ENCODE assay signal across 32 cellular contexts in genomic region chr3:8446845-8447244, GRCh38. TPM values are rescaled to one million over a fixed set of nuclear protein-coding genes. Genes with fewer than 3 reads are reported as not detected.
DNase-seq lines count a peak whose midpoint lies in the region; ATAC-seq, FAIRE-seq and TF ChIP-seq lines count a peak whose summit lies in the region.
"Had no signal": no experiment of that assay in that cellular context is flagged by ENCODE, and none has a peak within 500 bp of the region (broad histone marks: within the 10 kb centered on the region; RNA-seq: fewer than 3 reads in every experiment).

No MANE protein-coding gene starts in this region.

- peak overlapping the region; percentile 94 to 99 for H3K27ac ChIP-seq in A549
- H3K27ac ChIP-seq in RWPE2 (ENCODE audit: poor library complexity, severe bottlenecking) = peak overlapping the region; percentile 80
- H3K27ac ChIP-seq in endothelial cell of umbilical vein (ENCODE audit: insufficient read depth, low read depth, low read length) = no peak overlapping the region
- H3K27ac ChIP-seq: BLaER1 treated with 17β-estradiol and CSF1 and Interleukin-3, amounts not matched to agents 10 nM and 100 nM; PC-9; SJSA1 had no signal

- 6% methylated on average over 2 of the region's 2 CpGs for WGBS in A549 (ENCODE audit: missing lambda C conversion rate)

- TF ChIP-seq EP300 in A549 (IDR thresholded peaks at IDR 0.05) = no peak

- no peaks in the 10 kb centered on the region for H3K36me3 Mint-ChIP-seq in progenitor cell of endocrine pancreas (ENCODE audit: insufficient read depth)
- H3K36me3 Mint-ChIP-seq in activated T-helper 2 cell treated with anti-CD3 and anti-CD28 coated beads, Interferon-gamma antibody, Interleukin-2, Interleukin-4, amounts not matched to agents 10 μg/mL and 5 μg/mL and 100 μg/mL, durations not matched to agents 14 hours and 24 hours and 36 hours (ENCODE audit: low read depth) = no peaks in the 10 kb centered on the region
- no peaks in the 10 kb centered on the region for H3K36me3 Mint-ChIP-seq in activated naive CD8-positive, alpha-beta T cell treated with anti-CD3 and anti-CD28 coated beads, Interleukin-2, amount 50 U/mL, for 24 hours (ENCODE audit: low read depth)
- H3K36me3 Mint-ChIP-seq: CD4-positive, alpha-beta memory T cell had no signal

- no peaks in the 10 kb centered on the region for H4K20me1 ChIP-seq in endothelial cell of umbilical vein (replicated peaks; ENCODE audit: control insufficient read depth, extremely low read depth, insufficient read depth, low read length)
- H4K20me1 ChIP-seq: BLaER1 treated with 17β-estradiol and CSF1 and Interleukin-3, amounts not matched to agents 10 nM and 100 nM had no signal

- no peak overlapping the region for H2AFZ ChIP-seq in endothelial cell of umbilical vein (ENCODE audit: low read depth, low read length)
- H2AFZ ChIP-seq: PC-9 had no signal

- H3K27me3 ChIP-seq in RWPE2 (ENCODE audit: insufficient read depth, poor library complexity, severe bottlenecking) = no peaks in the 10 kb centered on the region
- H3K27me3 ChIP-seq in endothelial cell of umbilical vein (ENCODE audit: control insufficient read depth in 2 of 2, insufficient read depth in 2 of 2, low read length in 2 of 2) = no peaks in the 10 kb centered on the region
- H3K27me3 ChIP-seq: BLaER1 treated with 17β-estradiol and CSF1 and Interleukin-3, amounts not matched to agents 10 nM and 100 nM; MG63; SJSA1 had no signal

- H3K4me3 ChIP-seq in A549 = no peak overlapping the region
- H3K4me3 ChIP-seq in RWPE2 (ENCODE audit: severe bottlenecking) = no peak overlapping the region
- no peak overlapping the region for H3K4me3 ChIP-seq in endothelial cell of umbilical vein (replicated peaks in 1 of 3; ENCODE audit: insufficient read depth in 1 of 3, low read depth in 1 of 3, low read length in 3 of 3)
- H3K4me3 ChIP-seq: BLaER1 treated with 17β-estradiol and CSF1 and Interleukin-3, amounts not matched to agents 10 nM and 100 nM; GM12878; HAP-1; K562; MG63; PC-9; SJSA1 had no signal

- peaks cover 26% of the 10 kb centered on the region for H3K4me1 Mint-ChIP-seq in progenitor cell of endocrine pancreas (ENCODE audit: low read depth)
- no peaks in the 10 kb centered on the region for H3K4me1 Mint-ChIP-seq in activated T-helper 2 cell treated with anti-CD3 and anti-CD28 coated beads, Interferon-gamma antibody, Interleukin-2, Interleukin-4, amounts not matched to agents 10 μg/mL and 5 μg/mL and 100 μg/mL, durations not matched to agents 14 hours and 24 hours and 36 hours (ENCODE audit: low read depth)
- H3K4me1 Mint-ChIP-seq in activated naive CD8-positive, alpha-beta T cell treated with anti-CD3 and anti-CD28 coated beads, Interleukin-2, amount 50 U/mL, for 24 hours = no peaks in the 10 kb centered on the region

- ATAC-seq in A549 (no peak), RWPE2 (ENCODE audit: low read depth) (no peak)
- no peak for ATAC-seq in activated naive CD8-positive, alpha-beta T cell treated with anti-CD3 and anti-CD28 coated beads, Interleukin-2, amount 50 U/mL, for 24 hours
- ATAC-seq: GM12878, K562 had no signal

- CTCF ChIA-PET in A549 (lab: Yijun Ruan, JAX) = interaction anchor here (0.9 to 5.5 kb wide), 2 partner anchors 56 to 175 kb away, joined by 3 to 121 read pairs; partner anchors contain the start of gene LMCD1
- CTCF ChIA-PET in endothelial cell of umbilical vein (lab: Charles Lee) = interaction anchor here (3.3 to 5.6 kb wide), 2 partner anchors 30 to 56 kb away, joined by 11 to 114 read pairs; partner anchors contain the start of gene LMCD1

- no peaks in the 10 kb centered on the region for H3K79me2 ChIP-seq in endothelial cell of umbilical vein (ENCODE audit: control insufficient read depth, insufficient read depth, low read length)

- no peaks in the 10 kb centered on the region for H3K36me3 ChIP-seq in RWPE2 (ENCODE audit: low read depth)
- no peaks in the 10 kb centered on the region for H3K36me3 ChIP-seq in endothelial cell of umbilical vein (ENCODE audit: control insufficient read depth in 2 of 2, extremely low read depth in 1 of 2, insufficient read depth in 2 of 2, low read length in 2 of 2)
- H3K36me3 ChIP-seq: BLaER1 treated with 17β-estradiol and CSF1 and Interleukin-3, amounts not matched to agents 10 nM and 100 nM; HAP-1; MG63; SJSA1 had no signal

- dilution Hi-C loops in endothelial cell of umbilical vein (cut with MboI; ENCODE audit: extremely low pct_ligation_motif_present, low sequenced_read_pairs) = no loop called here

- intact Hi-C loops in endothelial cell of umbilical vein (cut with micrococcal nuclease) = loop anchor here (2.0 to 10.0 kb wide), 2 partner anchors 18 to 418 kb away; no protein-coding TSS in a partner anchor
- intact Hi-C loops in activated T-helper 2 cell treated with anti-CD3 and anti-CD28 coated beads, Interferon-gamma antibody, Interleukin-2, Interleukin-4, amounts not matched to agents 10 μg/mL and 5 μg/mL and 100 μg/mL, durations not matched to agents 14 hours and 24 hours and 36 hours (cut with micrococcal nuclease) = no loop called here

- H3K9ac ChIP-seq in endothelial cell of umbilical vein (replicated peaks; ENCODE audit: extremely low read depth, insufficient read depth, low read length) = no peak overlapping the region
- H3K9ac ChIP-seq: BLaER1 treated with 17β-estradiol and CSF1 and Interleukin-3, amounts not matched to agents 10 nM and 100 nM had no signal

- H3K9me1 ChIP-seq in endothelial cell of umbilical vein (replicated peaks; ENCODE audit: control insufficient read depth, extremely low read depth, insufficient read depth, low read length) = no peaks in the 10 kb centered on the region

- no peak overlapping the region for H3K4me3 Mint-ChIP-seq in progenitor cell of endocrine pancreas (ENCODE audit: low read depth)
- H3K4me3 Mint-ChIP-seq in activated T-helper 2 cell treated with anti-CD3 and anti-CD28 coated beads, Interferon-gamma antibody, Interleukin-2, Interleukin-4, amounts not matched to agents 10 μg/mL and 5 μg/mL and 100 μg/mL, durations not matched to agents 14 hours and 24 hours and 36 hours (ENCODE audit: low read depth) = no peak overlapping the region
- no peak overlapping the region for H3K4me3 Mint-ChIP-seq in activated naive CD8-positive, alpha-beta T cell treated with anti-CD3 and anti-CD28 coated beads, Interleukin-2, amount 50 U/mL, for 24 hours
- H3K4me3 Mint-ChIP-seq: CD4-positive, alpha-beta memory T cell; HFFc6 had no signal

- POLR2A ChIA-PET in A549 (lab: Yijun Ruan, JAX) (no interaction called here), endothelial cell of umbilical vein (lab: Charles Lee) (no interaction called here)

- TF ChIP-seq CTCF in A549 (IDR thresholded peaks at IDR 0.05) (no peak), RWPE2 (IDR thresholded peaks at IDR 0.05; ENCODE audit: poor library complexity, severe bottlenecking) (no peak), endothelial cell of umbilical vein (IDR thresholded peaks at IDR 0.05; ENCODE audit: extremely low read depth in 1 of 2, insufficient read depth in 1 of 2, low read depth in 1 of 2, low read length in 2 of 2) (no peak), progenitor cell of endocrine pancreas (IDR thresholded peaks at IDR 0.05; ENCODE audit: unreplicated experiment) (no peak)

- H3K9me3 ChIP-seq in A549 (no peaks in the 10 kb centered on the region), RWPE2 (ENCODE audit: severe bottlenecking) (no peaks in the 10 kb centered on the region), endothelial cell of umbilical vein (replicated peaks; ENCODE audit: control insufficient read depth, insufficient read depth, low read length) (no peaks in the 10 kb centered on the region)
- H3K9me3 ChIP-seq: HAP-1, MG63, SJSA1 had no signal

- TF ChIP-seq POLR2A in A549 (IDR thresholded peaks at IDR 0.05; ENCODE audit: low read length) (no peak), endothelial cell of umbilical vein (IDR thresholded peaks at IDR 0.05; ENCODE audit: low read depth, low read length) (no peak)

- H3K4me1 ChIP-seq in A549 (peaks cover 73% of the 10 kb centered on the region), RWPE2 (ENCODE audit: insufficient read depth, poor library complexity, severe bottlenecking) (peaks cover 32% of the 10 kb centered on the region), endothelial cell of umbilical vein (ENCODE audit: control insufficient read depth, extremely low read depth, insufficient read depth, low read length) (peaks cover 30% of the 10 kb centered on the region)

- H3K9me3 Mint-ChIP-seq in progenitor cell of endocrine pancreas (ENCODE audit: low read depth) = peaks cover 5% of the 10 kb centered on the region
- no peaks in the 10 kb centered on the region for H3K9me3 Mint-ChIP-seq in activated T-helper 2 cell treated with anti-CD3 and anti-CD28 coated beads, Interferon-gamma antibody, Interleukin-2, Interleukin-4, amounts not matched to agents 10 μg/mL and 5 μg/mL and 100 μg/mL, durations not matched to agents 14 hours and 24 hours and 36 hours
- H3K9me3 Mint-ChIP-seq in activated naive CD8-positive, alpha-beta T cell treated with anti-CD3 and anti-CD28 coated beads, Interleukin-2, amount 50 U/mL, for 24 hours = no peaks in the 10 kb centered on the region
- H3K9me3 Mint-ChIP-seq: HFFc6 had no signal

- no peaks in the 10 kb centered on the region for H3K27me3 Mint-ChIP-seq in progenitor cell of endocrine pancreas
- peaks cover 5% of the 10 kb centered on the region for H3K27me3 Mint-ChIP-seq in activated T-helper 2 cell treated with anti-CD3 and anti-CD28 coated beads, Interferon-gamma antibody, Interleukin-2, Interleukin-4, amounts not matched to agents 10 μg/mL and 5 μg/mL and 100 μg/mL, durations not matched to agents 14 hours and 24 hours and 36 hours (ENCODE audit: low read depth)
- peaks cover 20% of the 10 kb centered on the region for H3K27me3 Mint-ChIP-seq in activated naive CD8-positive, alpha-beta T cell treated with anti-CD3 and anti-CD28 coated beads, Interleukin-2, amount 50 U/mL, for 24 hours

- no peak for TF ChIP-seq RAD21 in A549 (conservative IDR thresholded peaks at IDR 0.05 in 1 of 2, IDR thresholded peaks at IDR 0.05 in 1 of 2)

- FAIRE-seq in A549 (lab: Jason Lieb, UNC) = no peak
- no peak for FAIRE-seq in endothelial cell of umbilical vein (lab: Jason Lieb, UNC)
- FAIRE-seq: GM12878, HTR-8/SVneo, K562 had no signal

- H3K27ac Mint-ChIP-seq in progenitor cell of endocrine pancreas = peak overlapping the region; percentile 86
- no peak overlapping the region for H3K27ac Mint-ChIP-seq in activated T-helper 2 cell treated with anti-CD3 and anti-CD28 coated beads, Interferon-gamma antibody, Interleukin-2, Interleukin-4, amounts not matched to agents 10 μg/mL and 5 μg/mL and 100 μg/mL, durations not matched to agents 14 hours and 24 hours and 36 hours
- no peak overlapping the region for H3K27ac Mint-ChIP-seq in activated naive CD8-positive, alpha-beta T cell treated with anti-CD3 and anti-CD28 coated beads, Interleukin-2, amount 50 U/mL, for 24 hours
- H3K27ac Mint-ChIP-seq: CD4-positive, alpha-beta memory T cell; HFFc6 had no signal

- no TSS peak for BruUV-seq in endothelial cell of umbilical vein (replicated peaks; lab: Mats Ljungman, UMichigan)

- DNase-seq in A549 (ENCODE audit: low read depth in 1 of 2, low spot score in 1 of 2) (peak in 1 of 2 experiments; percentile 61), RWPE2 (ENCODE audit: low spot score) (no peak), endothelial cell of umbilical vein (ENCODE audit: low read depth, low spot score) (peak; percentile 5), progenitor cell of endocrine pancreas (ENCODE audit: low spot score, unreplicated experiment) (no peak)
- DNase-seq in activated T-helper 2 cell treated with anti-CD3 and anti-CD28 coated beads, Interferon-gamma antibody, Interleukin-2, Interleukin-4, amounts not matched to agents 10 μg/mL and 5 μg/mL and 100 μg/mL, durations not matched to agents 14 hours and 24 hours and 36 hours (ENCODE audit: low spot score) = no peak
- DNase-seq in activated CD8-positive, alpha-beta memory T cell treated with anti-CD3 and anti-CD28 coated beads, Interleukin-2, amount 50 U/mL, for 48 hours = no peak
- no peak for DNase-seq in activated naive CD8-positive, alpha-beta T cell treated with anti-CD3 and anti-CD28 coated beads, Interleukin-2, amount 50 U/mL, for 24 hours
- DNase-seq: 8988T; CD4-positive, alpha-beta memory T cell; COR-L47; EL; GDM1; GOT3; HFFc6; Kasumi-1; MG63; NCI-H1105 treated with DMSO at 0.1 percent for 48 hours; NCI-H146; NCI-H1930; NCI-H2107; NCI-H446; NCI-H524 treated with DMSO at 0.1 percent for 48 hours; NCI-H774; NK-92 treated with Interleukin-12 subunit alpha and Interleukin-12 subunit beta, amount 100 ng/mL, for 24 hours; PC-9; Right ventricle myocardium superior had no signal

- H3K4me2 ChIP-seq in A549 (peak overlapping the region; percentile 93), endothelial cell of umbilical vein (ENCODE audit: insufficient read depth, low read length) (no peak overlapping the region)
- H3K4me2 ChIP-seq: BLaER1 treated with 17β-estradiol and CSF1 and Interleukin-3, amounts not matched to agents 10 nM and 100 nM; PC-9 had no signal

RNA-seq across cellular contexts. Expression of gene LMCD1, which starts 54.8 kb away (rescaled TPM):
- polyA plus RNA-seq in A549 (2011; rRNA removed) (85.4 and 86.1 TPM in 2 replicates), A549 (2017; fragmentation: RNase III; extraction: RNeasy Plus Mini Kit Qiagen cat#74134 plus additional on column Dnase treatment) (64.3 to 73.2 TPM (median 67.7 TPM) in 3 replicates), endothelial cell of umbilical vein (7.6 and 11.4 TPM in 2 replicates)
- 107 and 123 TPM in 2 replicates for polyA plus RNA-seq in A549 (2012; cell fraction: cytosol; rRNA removed)
- polyA plus RNA-seq in A549 (2012; cell fraction: nucleus; rRNA removed) = 121 and 126 TPM in 2 replicates
- polyA minus RNA-seq in A549 (2011; rRNA and poly(A)+ RNA removed) = 51.7 and 55.9 TPM in 2 replicates
- total RNA-seq in endothelial cell of umbilical vein (11.1 and 14.5 TPM in 2 replicates), progenitor cell of endocrine pancreas (24.3 and 26.1 TPM in 2 replicates)
- 10.9 and 12.3 TPM in 2 replicates for polyA plus RNA-seq in endothelial cell of umbilical vein (2011; cell fraction: cytosol; rRNA removed)
- 11.8 and 12.1 TPM in 2 replicates for polyA plus RNA-seq in endothelial cell of umbilical vein (2011; cell fraction: nucleus; rRNA removed)
- polyA plus RNA-seq in endothelial cell of umbilical vein (2012) = 11.6 and 15.5 TPM in 2 replicates
- 5.8 and 12.4 TPM in 2 replicates for polyA minus RNA-seq in endothelial cell of umbilical vein
- not detected for polyA minus RNA-seq in endothelial cell of umbilical vein (2011; cell fraction: cytosol; rRNA and poly(A)+ RNA removed)
- polyA minus RNA-seq in endothelial cell of umbilical vein (2011; cell fraction: nucleus; rRNA and poly(A)+ RNA removed) = 10.3 and 13.6 TPM in 2 replicates
- total RNA-seq in activated T-helper 2 cell treated with anti-CD3 and anti-CD28 coated beads, Interferon-gamma antibody, Interleukin-2, Interleukin-4, amounts not matched to agents 10 μg/mL and 5 μg/mL and 100 μg/mL, durations not matched to agents 14 hours and 24 hours and 36 hours = 4.4 and 5.0 TPM in 2 replicates
- total RNA-seq: K562 had no signal
